In genomic region chr17:39867891-39868553, GRCh38 we compare ENCODE assay signal across 12 cellular contexts. TPM values are rescaled to one million over a fixed set of nuclear protein-coding genes. Genes with fewer than 3 reads are reported as not detected.
DNase-seq lines count a peak whose midpoint lies in the region; ATAC-seq and TF ChIP-seq lines count a peak whose summit lies in the region.
"Had no signal": no experiment of that assay in that cellular context is flagged by ENCODE, and none has a peak within 500 bp of the region (broad histone marks: within the 10 kb centered on the region; RNA-seq: fewer than 3 reads in every experiment).

ZPBP2 (plus strand) TSS chr17:39868202; CDS start chr17:39868355, 153 bp downstream.

- no peak within 1 kb of the TSS for H2AFZ ChIP-seq in neural progenitor cell (replicated peaks)

- peaks cover 9% of the 10 kb centered on the region for H4K20me1 ChIP-seq in neural progenitor cell (ENCODE audit: low read depth)

- H3K27ac Mint-ChIP-seq in immature natural killer cell (peak within 1 kb of the TSS in 5 of 6 donors; percentile 2 to 95 (median 40)), neural progenitor cell (no peak within 1 kb of the TSS)

- peak within 1 kb of the TSS; percentile 13 to 83 (median 48) for H3K4me3 Mint-ChIP-seq in immature natural killer cell
- H3K4me3 Mint-ChIP-seq in neural progenitor cell: no peak within 1 kb of the TSS

- H3K27ac ChIP-seq in neural progenitor cell: no peak within 1 kb of the TSS
- H3K27ac ChIP-seq: pancreas had no signal

- H3K4me1 Mint-ChIP-seq in immature natural killer cell: peaks cover 26 to 49% of the 10 kb centered on the region in 2 donors
- peaks cover 8% of the 10 kb centered on the region for H3K4me1 Mint-ChIP-seq in neural progenitor cell

- H3K4me1 ChIP-seq in neural progenitor cell: no peaks in the 10 kb centered on the region

- no peaks in the 10 kb centered on the region for H3K79me2 ChIP-seq in neural progenitor cell (ENCODE audit: low read depth)

- H3F3A ChIP-seq in neural progenitor cell (ENCODE audit: low read depth): peaks cover 8% of the 10 kb centered on the region

- peaks cover 57% of the 10 kb centered on the region for H3K27me3 ChIP-seq in neural progenitor cell

- ATAC-seq in HG02588 (IDR thresholded peaks at IDR 0.05; ENCODE audit: unreplicated experiment): peak; percentile 7
- no peak for ATAC-seq in stimulated activated naive CD8-positive, alpha-beta T cell treated with anti-CD3 and anti-CD28 coated beads, Interleukin-15, Interleukin-2, amounts not matched to agents 100 U/mL and 50 U/mL, for 24 hours
- ATAC-seq: pancreas had no signal

- H3K9me3 Mint-ChIP-seq in immature natural killer cell: no peaks in the 10 kb centered on the region
- peaks cover 5% of the 10 kb centered on the region for H3K9me3 Mint-ChIP-seq in neural progenitor cell

- peak; percentile 46 for DNase-seq in activated CD8-positive, alpha-beta memory T cell treated with anti-CD3 and anti-CD28 coated beads, Interleukin-2, amount 50 U/mL, for 4 hours
- peak in 1 of 3 donors; percentile 36 for DNase-seq in immature natural killer cell
- peak; percentile 57 for DNase-seq in stimulated activated naive CD8-positive, alpha-beta T cell treated with anti-CD3 and anti-CD28 coated beads, Interleukin-15, Interleukin-2, amounts not matched to agents 100 U/mL and 50 U/mL, for 24 hours
- no peak for DNase-seq in AG08396 (ENCODE audit: low spot score)
- no peak for DNase-seq in C1 segment of cervical spinal cord (lab: John Stamatoyannopoulos, UW)
- DNase-seq in DMS53 (lab: John Stamatoyannopoulos, UW): no peak
- DNase-seq in neural progenitor cell (ENCODE audit: low spot score): no peak
- DNase-seq: anterior cingulate cortex, NCI-H526 had no signal

- H3K9ac ChIP-seq in neural progenitor cell: no peak within 1 kb of the TSS

- H3K36me3 Mint-ChIP-seq in immature natural killer cell (peaks cover 0 to 6% (median 0%) of the 10 kb centered on the region in 3 donors), neural progenitor cell (no peaks in the 10 kb centered on the region)

- H3K9me3 ChIP-seq in neural progenitor cell (ENCODE audit: low read depth): no peaks in the 10 kb centered on the region
- H3K9me3 ChIP-seq: pancreas had no signal

- no peak within 1 kb of the TSS for H3K4me3 ChIP-seq in neural progenitor cell
- H3K4me3 ChIP-seq: pancreas had no signal

- no peak for TF ChIP-seq CTCF in neural progenitor cell (IDR thresholded peaks at IDR 0.05)

- H3K36me3 ChIP-seq in neural progenitor cell: no peaks in the 10 kb centered on the region
- H3K36me3 ChIP-seq: pancreas had no signal

- H3K27me3 Mint-ChIP-seq in immature natural killer cell (ENCODE audit: low read depth in 3 of 3) (peaks cover 0 to 8% (median 5%) of the 10 kb centered on the region in 3 donors), neural progenitor cell (ENCODE audit: insufficient read depth, low read depth) (peaks cover 33% of the 10 kb centered on the region)

- no peak within 1 kb of the TSS for H3K4me2 ChIP-seq in neural progenitor cell

RNA-seq across cellular contexts. Expression of gene ZPBP2, which starts in this region (rescaled TPM):
- not detected for polyA plus RNA-seq in immature natural killer cell
- total RNA-seq in neural progenitor cell (ENCODE audit: low replicate concordance): not detected in 2 replicates
- total RNA-seq: glomerular endothelial cell, pancreas had no signal
- polyA plus RNA-seq: pancreas had no signal

Comparison
In these comparisons a context has a peak if more than half of its experiments do, and no peak if none do; other contexts are left out.
1. DNase-seq: peak in activated CD8-positive, alpha-beta memory T cell treated with anti-CD3 and anti-CD28 coated beads, Interleukin-2, amount 50 U/mL, for 4 hours (single experiment) and stimulated activated naive CD8-positive, alpha-beta T cell treated with anti-CD3 and anti-CD28 coated beads, Interleukin-15, Interleukin-2, amounts not matched to agents 100 U/mL and 50 U/mL, for 24 hours (single experiment); none in AG08396 (single experiment), C1 segment of cervical spinal cord (0 of 14), DMS53 (single experiment) and neural progenitor cell (single experiment).